ENCODE assay signal across 15 cellular contexts in genomic region chr5:142192799-142193428, GRCh38.
A peak's percentile ranks its signal among the peaks of the same experiment; 100 is the strongest.
DNase-seq lines count a peak whose midpoint lies in the region; ATAC-seq and TF ChIP-seq lines count a peak whose summit lies in the region.
"Had no signal": no experiment of that assay in that cellular context is flagged by ENCODE, and none has a peak within 500 bp of the region (broad histone marks: within the 10 kb centered on the region; RNA-seq: fewer than 3 reads in every experiment).

No MANE protein-coding gene starts in this region.

- peak overlapping the region; percentile 24; the same call in 1 of the 2 replicates for H3K9ac ChIP-seq in BLaER1

- H3K27ac Mint-ChIP-seq in nephron, result peak overlapping the region; percentile 58 to 62 (median 60)
- H3K27ac Mint-ChIP-seq: HFFc6 had no signal

- TF ChIP-seq POLR2A in heart left ventricle (IDR thresholded peaks at IDR 0.05), result no peak

- no peaks in the 10 kb centered on the region for H3K36me3 Mint-ChIP-seq in nephron (ENCODE audit: low read depth)

- no peaks in the 10 kb centered on the region for H4K20me1 ChIP-seq in BLaER1

- intact Hi-C loops in ascending aorta (cut with DNase I) (loop anchor here (1.0 to 2.0 kb wide), 4 partner anchors 23 to 132 kb away; partner anchors contain the start of gene SPRY4), heart left ventricle (cut with DNase I) (no loop called here)

- DNase-seq in ascending aorta (ENCODE audit: low spot score in 2 of 2) (peak; percentile 45 to 93), heart left ventricle (peak in 3 of 5 donors; percentile 28 to 63 (median 56))
- DNase-seq in activated CD8-positive, alpha-beta memory T cell treated with anti-CD3 and anti-CD28 coated beads for 24 hours, result no peak
- DNase-seq in stimulated activated naive CD4-positive, alpha-beta T cell treated with Interleukin-2 at 50 U/mL for 16 hours (lab: John Stamatoyannopoulos, UW), result no peak
- DNase-seq: HFFc6, KG1, NCI-H1417 treated with DMSO at 0.1 percent for 48 hours, NCI-H2029, NCI-H2171 treated with DMSO at 0.1 percent for 48 hours, NCI-H748 treated with DMSO at 0.1 percent for 48 hours had no signal

- H3K36me3 ChIP-seq in BLaER1 (no peaks in the 10 kb centered on the region), ascending aorta (no peaks in the 10 kb centered on the region), heart left ventricle (no peaks in the 10 kb centered on the region)

- no peak for TF ChIP-seq CTCF in ascending aorta (IDR thresholded peaks at IDR 0.05)
- TF ChIP-seq CTCF in heart left ventricle (IDR thresholded peaks at IDR 0.05), result no peak
- TF ChIP-seq CTCF in nephron (IDR thresholded peaks at IDR 0.05; ENCODE audit: unreplicated experiment in 3 of 3), result no peak

- H3K9me3 Mint-ChIP-seq in nephron, result no peaks in the 10 kb centered on the region
- H3K9me3 Mint-ChIP-seq: HFFc6 had no signal

- no peak overlapping the region for H3K4me3 Mint-ChIP-seq in nephron
- H3K4me3 Mint-ChIP-seq: HFFc6 had no signal

- WGBS in heart left ventricle, 4 donors, result 71 to 79% (median 79%) methylated on average over 15 of the region's 15 CpGs

- H3K9me3 ChIP-seq in BLaER1, result no peaks in the 10 kb centered on the region
- H3K9me3 ChIP-seq in ascending aorta, result no peaks in the 10 kb centered on the region
- no peaks in the 10 kb centered on the region for H3K9me3 ChIP-seq in heart left ventricle

- H3K4me1 Mint-ChIP-seq in nephron, result no peaks in the 10 kb centered on the region

- H3K27me3 Mint-ChIP-seq in nephron (ENCODE audit: low read depth), result peaks cover 18% of the 10 kb centered on the region

- H3K4me3 ChIP-seq in BLaER1 (no peak overlapping the region), ascending aorta (peak overlapping the region in 1 of 2 donors; percentile 28), heart left ventricle (no peak overlapping the region)

- H3K27ac ChIP-seq in BLaER1, result peak overlapping the region; percentile 4; the same call in 1 of the 2 replicates
- peak overlapping the region; percentile 47 to 76 for H3K27ac ChIP-seq in ascending aorta
- H3K27ac ChIP-seq in heart left ventricle, result peak overlapping the region in 3 of 12 donors; percentile 3 to 35 (median 11)
- H3K27ac ChIP-seq: RWPE1 had no signal

- ATAC-seq in heart left ventricle (peak; percentile 62 to 87 (median 76)), GM21360 (IDR thresholded peaks at IDR 0.05; ENCODE audit: unreplicated experiment) (no peak), HG03457 (IDR thresholded peaks at IDR 0.05; ENCODE audit: unreplicated experiment) (no peak)

- no peaks in the 10 kb centered on the region for H3K27me3 ChIP-seq in BLaER1
- no peaks in the 10 kb centered on the region for H3K27me3 ChIP-seq in ascending aorta
- H3K27me3 ChIP-seq in heart left ventricle, result no peaks in the 10 kb centered on the region

- H3K4me2 ChIP-seq in BLaER1, result peak overlapping the region; percentile 71

- H3K4me1 ChIP-seq in BLaER1 (peaks cover 59% of the 10 kb centered on the region), ascending aorta (peaks cover 0 to 19% of the 10 kb centered on the region in 2 donors), heart left ventricle (peaks cover 0 to 17% (median 6%) of the 10 kb centered on the region in 12 donors)

Comparison
In these comparisons a context has a peak if more than half of its experiments do, and no peak if none do; other contexts are left out.
1. DNase-seq: peak in ascending aorta (2 of 2) and heart left ventricle (3 of 5); none in activated CD8-positive, alpha-beta memory T cell treated with anti-CD3 and anti-CD28 coated beads for 24 hours (single experiment) and stimulated activated naive CD4-positive, alpha-beta T cell treated with Interleukin-2 at 50 U/mL for 16 hours (single experiment).
2. ATAC-seq: peak in heart left ventricle (4 of 4); none in GM21360 (single experiment) and HG03457 (single experiment).